ENCODE assay signal across 10 cellular contexts in genomic region chr10:114266521-114266920, GRCh38. TPM values are rescaled to one million over a fixed set of nuclear protein-coding genes. Genes with fewer than 3 reads are reported as not detected.
DNase-seq lines count a peak whose midpoint lies in the region; ATAC-seq and TF ChIP-seq lines count a peak whose summit lies in the region.
"Had no signal": no experiment of that assay in that cellular context is flagged by ENCODE, and none has a peak within 500 bp of the region (broad histone marks: within the 10 kb centered on the region; RNA-seq: fewer than 3 reads in every experiment).

No MANE protein-coding gene starts in this region.

- peak; percentile 30 for ATAC-seq in left colon

- H3K36me3 ChIP-seq in brain microvascular endothelial cell (replicated peaks), result no peaks in the 10 kb centered on the region
- no peaks in the 10 kb centered on the region for H3K36me3 ChIP-seq in CD4-positive, alpha-beta memory T cell (ENCODE audit: insufficient read depth, low read length)

- POLR2A ChIA-PET in CD4-positive, alpha-beta memory T cell (lab: Charles Lee; ENCODE audit: partially characterized antibody), result interaction anchor here (0.6 kb wide), 1 partner anchor 63 kb away, joined by 4 read pairs; no protein-coding TSS in a partner anchor
- POLR2A ChIA-PET in GM10248 (lab: Yijun Ruan, JAX), result no interaction called here

- H3K27me3 ChIP-seq in brain microvascular endothelial cell (replicated peaks), result no peaks in the 10 kb centered on the region
- H3K27me3 ChIP-seq in CD4-positive, alpha-beta memory T cell (ENCODE audit: insufficient read depth, low read length), result no peaks in the 10 kb centered on the region

- no peak overlapping the region for H3K27ac Mint-ChIP-seq in CD4-positive, alpha-beta memory T cell

- DNase-seq in AG09319 (ENCODE audit: extremely low read depth, low read depth), result peak; percentile 15
- DNase-seq in NCI-H1105 treated with DMSO at 0.1 percent for 48 hours (lab: John Stamatoyannopoulos, UW), result peak; percentile 84
- peak; percentile 51 for DNase-seq in brain microvascular endothelial cell
- no peak for DNase-seq in left colon
- no peak for DNase-seq in D341Med (ENCODE audit: low spot score)
- DNase-seq in C1 segment of cervical spinal cord (lab: John Stamatoyannopoulos, UW), result no peak
- DNase-seq in CD4-positive, alpha-beta memory T cell, result no peak
- no peak for DNase-seq in GM10248 (ENCODE audit: extremely low spot score)
- DNase-seq: dermis blood vessel endothelial cell, occipital lobe had no signal

- H3K27me3 Mint-ChIP-seq in CD4-positive, alpha-beta memory T cell, result peaks cover 4 to 7% of the 10 kb centered on the region in 2 donors

- TF ChIP-seq CTCF in AG09319 (IDR thresholded peaks at IDR 0.05; ENCODE audit: low read depth, low read length) (no peak), brain microvascular endothelial cell (IDR thresholded peaks at IDR 0.05; ENCODE audit: low read depth, low read length, missing control alignments) (no peak), GM10248 (IDR thresholded peaks at IDR 0.05; ENCODE audit: control extremely low read depth, extremely low read depth, low read depth, missing control alignments) (no peak)

- no peaks in the 10 kb centered on the region for H3K9me3 ChIP-seq in CD4-positive, alpha-beta memory T cell (ENCODE audit: control insufficient read depth in 1 of 2, low read length in 2 of 2)

- H3K4me3 Mint-ChIP-seq in CD4-positive, alpha-beta memory T cell, result no peak overlapping the region

- H3K36me3 Mint-ChIP-seq in CD4-positive, alpha-beta memory T cell, result no peaks in the 10 kb centered on the region

- no peaks in the 10 kb centered on the region for H3K4me1 ChIP-seq in CD4-positive, alpha-beta memory T cell (ENCODE audit: insufficient read depth, low read length)

- no peak overlapping the region for H3K27ac ChIP-seq in brain microvascular endothelial cell
- no peak overlapping the region for H3K27ac ChIP-seq in CD4-positive, alpha-beta memory T cell (ENCODE audit: low read depth, low read length)

- CTCF ChIA-PET in CD4-positive, alpha-beta memory T cell (lab: Charles Lee; ENCODE audit: partially characterized antibody), result interaction anchor here (0.6 kb wide), 1 partner anchor 525 kb away, joined by 3 read pairs; no protein-coding TSS in a partner anchor
- CTCF ChIA-PET in GM10248 (lab: Yijun Ruan, JAX), result no interaction called here

- H3K9me3 Mint-ChIP-seq in CD4-positive, alpha-beta memory T cell, result no peaks in the 10 kb centered on the region

- no peak overlapping the region for H3K4me3 ChIP-seq in brain microvascular endothelial cell (ENCODE audit: low read depth, low read length)
- H3K4me3 ChIP-seq in CD4-positive, alpha-beta memory T cell (ENCODE audit: low read length in 2 of 2), result no peak overlapping the region

- in situ Hi-C loops in brain microvascular endothelial cell (cut with HindIII; ENCODE audit: low pct_ligation_motif_present, low sequenced_read_pairs), result no loop called here

- intact Hi-C loops in left colon (cut with DNase I, micrococcal nuclease), result no loop called here
- intact Hi-C loops in CD4-positive, alpha-beta memory T cell (cut with micrococcal nuclease), result no loop called here

- H3K4me1 Mint-ChIP-seq in CD4-positive, alpha-beta memory T cell, result no peaks in the 10 kb centered on the region

RNA-seq across cellular contexts. Expression of gene VWA2, which starts 27.5 kb away (rescaled TPM):
- 1 to 10 TPM; 1.1 to 1.5 TPM for total RNA-seq in left colon
- not detected for total RNA-seq in CD4-positive, alpha-beta memory T cell
- polyA plus RNA-seq in CD4-positive, alpha-beta memory T cell, result not detected
- total RNA-seq: dermis blood vessel endothelial cell had no signal

Comparison
In these comparisons a context has a peak if more than half of its experiments do, and no peak if none do; other contexts are left out.
1. DNase-seq: peak in AG09319 (single experiment), NCI-H1105 treated with DMSO at 0.1 percent for 48 hours (single experiment) and brain microvascular endothelial cell (single experiment); none in left colon (0 of 2), D341Med (single experiment), C1 segment of cervical spinal cord (0 of 14), CD4-positive, alpha-beta memory T cell (0 of 5) and GM10248 (single experiment).